Comparison of ENCODE assay signal across 20 cellular contexts in the genomic region with DNA sequence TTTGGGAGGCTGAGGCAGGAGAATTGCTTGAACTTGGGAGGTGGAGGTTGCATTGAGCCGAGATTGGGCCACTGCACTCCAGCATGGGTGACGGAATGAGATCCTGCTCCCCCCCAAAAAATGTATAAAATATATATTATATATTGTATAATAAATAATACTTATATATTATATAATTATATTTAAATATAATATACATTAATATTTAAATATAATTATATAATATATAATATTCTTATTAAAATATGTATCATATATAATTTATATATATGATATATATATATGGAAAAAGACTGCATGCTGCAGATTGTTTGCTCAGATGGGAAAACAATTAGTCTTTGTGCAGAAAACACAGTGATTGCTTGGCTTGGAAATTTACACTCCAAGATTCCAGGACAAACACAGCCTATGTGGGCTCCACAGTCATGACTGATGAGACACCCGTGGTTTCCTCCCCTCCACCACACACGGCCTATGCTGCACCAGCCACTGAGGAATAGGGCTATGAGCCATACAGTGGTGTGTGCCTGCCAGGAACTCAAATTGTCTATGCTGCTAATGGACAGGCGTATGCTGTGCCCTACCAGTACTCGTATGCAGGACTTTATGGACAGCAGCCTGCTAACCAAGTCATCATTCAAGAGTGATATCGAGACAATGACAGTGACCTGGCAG. TPM values are rescaled to one million over a fixed set of nuclear protein-coding genes. Genes with fewer than 3 reads are reported as not detected.
DNase-seq lines count a peak whose midpoint lies in the region; ATAC-seq and TF ChIP-seq lines count a peak whose summit lies in the region.
"Had no signal": no experiment of that assay in that cellular context is flagged by ENCODE, and none has a peak within 500 bp of the region (broad histone marks: within the 10 kb centered on the region; RNA-seq: fewer than 3 reads in every experiment).

No MANE protein-coding gene starts in this region.

- no peaks in the 10 kb centered on the region for H3K4me1 ChIP-seq in SJCRH30
- H3K4me1 ChIP-seq: spleen, tibial artery had no signal

- no TSS peak for BruUV-seq in Calu3 (replicated peaks; lab: Mats Ljungman, UMichigan)

- H3K27me3 ChIP-seq in SJCRH30: no peaks in the 10 kb centered on the region
- H3K27me3 ChIP-seq: spleen, tibial artery had no signal

- DNase-seq in activated naive CD8-positive, alpha-beta T cell treated with anti-CD3 and anti-CD28 coated beads, Interleukin-2, amount 10 ng/mL, durations not matched to agents 7 days and 5 days: no peak
- DNase-seq in activated naive CD8-positive, alpha-beta T cell treated with anti-CD3 and anti-CD28 coated beads for 36 hours: no peak
- DNase-seq in RPMI7951 (ENCODE audit: low read depth): peak; percentile 46
- peak; percentile 47 for DNase-seq in glomerular visceral epithelial cell (ENCODE audit: extremely low spot score)
- no peak for DNase-seq in SJCRH30
- DNase-seq in Calu3: no peak
- no peak for DNase-seq in iPS-NIHi7 (ENCODE audit: extremely low spot score)
- DNase-seq: activated B cell treated with CpG ODN at 0.5 μM for 24 hours; activated CD8-positive, alpha-beta memory T cell treated with anti-CD3 and anti-CD28 coated beads, Interleukin-2, amount 10 ng/mL, durations not matched to agents 7 days and 5 days; activated gamma-delta T cell; aorta; CD4-positive, CD25-positive, alpha-beta regulatory T cell; NCI-H1930; spleen; tibial artery had no signal

- no peaks in the 10 kb centered on the region for H3K36me3 ChIP-seq in SJCRH30
- H3K36me3 ChIP-seq: spleen, tibial artery had no signal

- no peaks in the 10 kb centered on the region for H3K36me3 Mint-ChIP-seq in activated naive CD8-positive, alpha-beta T cell treated with anti-CD3 and anti-CD28 coated beads, Interleukin-2, amount 10 ng/mL, durations not matched to agents 7 days and 5 days
- H3K36me3 Mint-ChIP-seq in activated naive CD8-positive, alpha-beta T cell treated with anti-CD3 and anti-CD28 coated beads for 36 hours: no peaks in the 10 kb centered on the region
- no peaks in the 10 kb centered on the region for H3K36me3 Mint-ChIP-seq in Calu3 (ENCODE audit: insufficient read depth, unreplicated experiment)
- H3K36me3 Mint-ChIP-seq: activated CD8-positive, alpha-beta memory T cell treated with anti-CD3 and anti-CD28 coated beads, Interleukin-2, amount 10 ng/mL, durations not matched to agents 7 days and 5 days; CD4-positive, CD25-positive, alpha-beta regulatory T cell; mesothelial cell of epicardium; stimulated activated memory B cell treated with anti-CD40 and anti-IgM and Interleukin-4, amounts not matched to agents 10 μg/mL and 1 μg/mL and 100 μg/mL, for 72 hours had no signal

- no peaks in the 10 kb centered on the region for H3K9me3 Mint-ChIP-seq in activated naive CD8-positive, alpha-beta T cell treated with anti-CD3 and anti-CD28 coated beads, Interleukin-2, amount 10 ng/mL, durations not matched to agents 7 days and 5 days
- H3K9me3 Mint-ChIP-seq in activated naive CD8-positive, alpha-beta T cell treated with anti-CD3 and anti-CD28 coated beads for 36 hours: no peaks in the 10 kb centered on the region
- H3K9me3 Mint-ChIP-seq in Calu3 (ENCODE audit: low read depth, unreplicated experiment): no peaks in the 10 kb centered on the region
- H3K9me3 Mint-ChIP-seq: activated B cell treated with CpG ODN at 0.5 μM for 24 hours; GM23338; mesothelial cell of epicardium; stimulated activated memory B cell treated with anti-CD40 and anti-IgM and Interleukin-4, amounts not matched to agents 10 μg/mL and 1 μg/mL and 100 μg/mL, for 72 hours; T-helper 1 cell treated with Interleukin-12 subunit alpha and Interleukin-12 subunit beta and Interleukin-4 antibody, amounts not matched to agents 30 μg/mL and 1 μg/mL, for 36 hours had no signal

- peaks cover 3% of the 10 kb centered on the region for H3K4me1 Mint-ChIP-seq in activated naive CD8-positive, alpha-beta T cell treated with anti-CD3 and anti-CD28 coated beads, Interleukin-2, amount 10 ng/mL, durations not matched to agents 7 days and 5 days
- peaks cover 20% of the 10 kb centered on the region for H3K4me1 Mint-ChIP-seq in activated naive CD8-positive, alpha-beta T cell treated with anti-CD3 and anti-CD28 coated beads for 36 hours
- peaks cover 16% of the 10 kb centered on the region for H3K4me1 Mint-ChIP-seq in Calu3 (ENCODE audit: low read depth, unreplicated experiment)
- H3K4me1 Mint-ChIP-seq: GM23338 had no signal

- no peak overlapping the region for H3K4me3 ChIP-seq in SJCRH30
- H3K4me3 ChIP-seq: GM23338, spleen, tibial artery had no signal

- peak; percentile 39 for ATAC-seq in activated naive CD8-positive, alpha-beta T cell treated with anti-CD3 and anti-CD28 coated beads, Interleukin-2, amount 10 ng/mL, durations not matched to agents 7 days and 5 days (ENCODE audit: low read depth)
- no peak for ATAC-seq in GM18517 (IDR thresholded peaks at IDR 0.05; ENCODE audit: unreplicated experiment)
- ATAC-seq: activated CD8-positive, alpha-beta memory T cell treated with anti-CD3 and anti-CD28 coated beads, Interleukin-2, amount 10 ng/mL, durations not matched to agents 7 days and 5 days; GM23338; stimulated activated memory B cell treated with anti-CD40 and anti-IgM and Interleukin-4, amounts not matched to agents 10 μg/mL and 1 μg/mL and 100 μg/mL, for 72 hours had no signal

- no peak overlapping the region for H3K27ac ChIP-seq in SJCRH30
- H3K27ac ChIP-seq: spleen, tibial artery had no signal

- CTCF ChIA-PET in Calu3 (lab: Charles Lee): no interaction called here

- H3K27me3 Mint-ChIP-seq in activated naive CD8-positive, alpha-beta T cell treated with anti-CD3 and anti-CD28 coated beads, Interleukin-2, amount 10 ng/mL, durations not matched to agents 7 days and 5 days: peaks cover 28% of the 10 kb centered on the region
- H3K27me3 Mint-ChIP-seq in activated naive CD8-positive, alpha-beta T cell treated with anti-CD3 and anti-CD28 coated beads for 36 hours: peaks cover 3% of the 10 kb centered on the region
- H3K27me3 Mint-ChIP-seq in Calu3 (ENCODE audit: unreplicated experiment): no peaks in the 10 kb centered on the region
- H3K27me3 Mint-ChIP-seq: activated B cell treated with CpG ODN at 0.5 μM for 24 hours; CD4-positive, CD25-positive, alpha-beta regulatory T cell; stimulated activated memory B cell treated with anti-CD40 and anti-IgM and Interleukin-4, amounts not matched to agents 10 μg/mL and 1 μg/mL and 100 μg/mL, for 72 hours had no signal

- no peak overlapping the region for H3K4me3 Mint-ChIP-seq in activated naive CD8-positive, alpha-beta T cell treated with anti-CD3 and anti-CD28 coated beads, Interleukin-2, amount 10 ng/mL, durations not matched to agents 7 days and 5 days
- H3K4me3 Mint-ChIP-seq in activated naive CD8-positive, alpha-beta T cell treated with anti-CD3 and anti-CD28 coated beads for 36 hours: no peak overlapping the region
- H3K4me3 Mint-ChIP-seq in Calu3 (ENCODE audit: low read depth, unreplicated experiment): no peak overlapping the region
- H3K4me3 Mint-ChIP-seq: activated B cell treated with CpG ODN at 0.5 μM for 24 hours; activated CD8-positive, alpha-beta memory T cell treated with anti-CD3 and anti-CD28 coated beads, Interleukin-2, amount 10 ng/mL, durations not matched to agents 7 days and 5 days; CD4-positive, CD25-positive, alpha-beta regulatory T cell; GM23338; mesothelial cell of epicardium; stimulated activated memory B cell treated with anti-CD40 and anti-IgM and Interleukin-4, amounts not matched to agents 10 μg/mL and 1 μg/mL and 100 μg/mL, for 72 hours; T-helper 1 cell treated with Interleukin-12 subunit alpha and Interleukin-12 subunit beta and Interleukin-4 antibody, amounts not matched to agents 30 μg/mL and 1 μg/mL, for 36 hours had no signal

- intact Hi-C loops in Calu3 (cut with micrococcal nuclease; ENCODE audit: unreplicated experiment): no loop called here

- no peak overlapping the region for H3K27ac Mint-ChIP-seq in activated naive CD8-positive, alpha-beta T cell treated with anti-CD3 and anti-CD28 coated beads, Interleukin-2, amount 10 ng/mL, durations not matched to agents 7 days and 5 days
- H3K27ac Mint-ChIP-seq in activated naive CD8-positive, alpha-beta T cell treated with anti-CD3 and anti-CD28 coated beads for 36 hours: no peak overlapping the region
- H3K27ac Mint-ChIP-seq in Calu3 (ENCODE audit: unreplicated experiment): no peak overlapping the region
- H3K27ac Mint-ChIP-seq: activated B cell treated with CpG ODN at 0.5 μM for 24 hours; activated CD8-positive, alpha-beta memory T cell treated with anti-CD3 and anti-CD28 coated beads, Interleukin-2, amount 10 ng/mL, durations not matched to agents 7 days and 5 days; CD4-positive, CD25-positive, alpha-beta regulatory T cell; GM23338; mesothelial cell of epicardium; T-helper 1 cell treated with Interleukin-12 subunit alpha and Interleukin-12 subunit beta and Interleukin-4 antibody, amounts not matched to agents 30 μg/mL and 1 μg/mL, for 36 hours had no signal

- POLR2A ChIA-PET in activated naive CD8-positive, alpha-beta T cell treated with anti-CD3 and anti-CD28 coated beads, Interleukin-2, amount 10 ng/mL, durations not matched to agents 7 days and 5 days (lab: Charles Lee): no interaction called here

- H3K9me3 ChIP-seq in SJCRH30 (replicated peaks): no peaks in the 10 kb centered on the region
- H3K9me3 ChIP-seq: spleen, tibial artery had no signal

- no peak for TF ChIP-seq CTCF in Calu3 (IDR thresholded peaks at IDR 0.05; ENCODE audit: unreplicated experiment)

RNA-seq across cellular contexts. Expression of a gene that starts 30.0 kb away (rescaled TPM):
- total RNA-seq in activated naive CD8-positive, alpha-beta T cell treated with anti-CD3 and anti-CD28 coated beads, Interleukin-2, amount 10 ng/mL, durations not matched to agents 7 days and 5 days: 10 to 100 TPM; 25.3 to 26.7 TPM
- total RNA-seq in activated naive CD8-positive, alpha-beta T cell treated with anti-CD3 and anti-CD28 coated beads for 36 hours: 10 to 100 TPM; 82.0 to 83.4 TPM
- total RNA-seq in RPMI7951 (2014; rRNA removed; shearing (Covaris generic)): 43.7 and 50.3 TPM in 2 replicates
- 10.6 and 15.7 TPM in 2 replicates for total RNA-seq in SJCRH30 (2014; rRNA removed; shearing (Covaris generic))
- total RNA-seq in Calu3 (2022): 56.1 and 75.4 TPM in 2 replicates

Comparison
In these comparisons a context has a peak if more than half of its experiments do, and no peak if none do; other contexts are left out.
1. DNase-seq: peak in RPMI7951 (single experiment) and glomerular visceral epithelial cell (single experiment); none in activated naive CD8-positive, alpha-beta T cell treated with anti-CD3 and anti-CD28 coated beads, Interleukin-2, amount 10 ng/mL, durations not matched to agents 7 days and 5 days (single experiment), activated naive CD8-positive, alpha-beta T cell treated with anti-CD3 and anti-CD28 coated beads for 36 hours (single experiment), SJCRH30 (0 of 2), Calu3 (single experiment) and iPS-NIHi7 (single experiment).